2 cellular contexts compared by ENCODE assay signal in the genomic region with DNA sequence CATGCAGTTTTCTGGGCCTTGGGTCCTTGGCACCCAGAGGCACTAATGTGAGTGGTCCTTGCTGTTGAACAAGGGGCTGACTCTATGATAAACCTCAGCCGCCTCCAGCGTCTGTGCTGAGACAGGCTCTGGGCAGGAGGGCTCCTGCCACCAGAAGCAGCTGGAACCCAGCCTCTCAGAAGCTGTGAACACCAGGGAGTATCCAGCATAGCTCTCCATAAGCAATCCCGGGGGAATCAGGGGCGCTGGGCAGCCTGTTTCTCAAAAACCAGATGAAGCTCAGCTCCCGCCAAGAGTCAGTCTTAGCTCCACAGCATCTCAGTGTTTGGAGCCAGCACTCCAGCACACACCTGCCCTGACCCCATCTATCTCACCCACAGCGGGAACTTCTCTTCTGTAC.
TF ChIP-seq lines count a peak whose summit lies in the region.

No MANE protein-coding gene starts in this region.

TF ChIP-seq in GM23338, 12 proteins besides CTCF, POLR2A, EP300 and RAD21:
- TF ChIP-seq JUNB (IDR thresholded peaks at IDR 0.05; ENCODE audit: unreplicated experiment) (no peak), POLR2AphosphoS5 (IDR thresholded peaks at IDR 0.05; ENCODE audit: low read depth) (no peak), EZH2 (IDR thresholded peaks at IDR 0.05; ENCODE audit: low read depth, unreplicated experiment) (no peak), STAT1 (IDR thresholded peaks at IDR 0.05; ENCODE audit: unreplicated experiment) (no peak), ZNF114 (CRISPR knock-in tag; IDR thresholded peaks at IDR 0.05) (no peak)
- TF ChIP-seq, protein P1, sequence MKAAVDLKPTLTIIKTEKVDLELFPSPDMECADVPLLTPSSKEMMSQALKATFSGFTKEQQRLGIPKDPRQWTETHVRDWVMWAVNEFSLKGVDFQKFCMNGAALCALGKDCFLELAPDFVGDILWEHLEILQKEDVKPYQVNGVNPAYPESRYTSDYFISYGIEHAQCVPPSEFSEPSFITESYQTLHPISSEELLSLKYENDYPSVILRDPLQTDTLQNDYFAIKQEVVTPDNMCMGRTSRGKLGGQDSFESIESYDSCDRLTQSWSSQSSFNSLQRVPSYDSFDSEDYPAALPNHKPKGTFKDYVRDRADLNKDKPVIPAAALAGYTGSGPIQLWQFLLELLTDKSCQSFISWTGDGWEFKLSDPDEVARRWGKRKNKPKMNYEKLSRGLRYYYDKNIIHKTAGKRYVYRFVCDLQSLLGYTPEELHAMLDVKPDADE (IDR thresholded peaks at IDR 0.05) = no peak
- TF ChIP-seq, protein P2, sequence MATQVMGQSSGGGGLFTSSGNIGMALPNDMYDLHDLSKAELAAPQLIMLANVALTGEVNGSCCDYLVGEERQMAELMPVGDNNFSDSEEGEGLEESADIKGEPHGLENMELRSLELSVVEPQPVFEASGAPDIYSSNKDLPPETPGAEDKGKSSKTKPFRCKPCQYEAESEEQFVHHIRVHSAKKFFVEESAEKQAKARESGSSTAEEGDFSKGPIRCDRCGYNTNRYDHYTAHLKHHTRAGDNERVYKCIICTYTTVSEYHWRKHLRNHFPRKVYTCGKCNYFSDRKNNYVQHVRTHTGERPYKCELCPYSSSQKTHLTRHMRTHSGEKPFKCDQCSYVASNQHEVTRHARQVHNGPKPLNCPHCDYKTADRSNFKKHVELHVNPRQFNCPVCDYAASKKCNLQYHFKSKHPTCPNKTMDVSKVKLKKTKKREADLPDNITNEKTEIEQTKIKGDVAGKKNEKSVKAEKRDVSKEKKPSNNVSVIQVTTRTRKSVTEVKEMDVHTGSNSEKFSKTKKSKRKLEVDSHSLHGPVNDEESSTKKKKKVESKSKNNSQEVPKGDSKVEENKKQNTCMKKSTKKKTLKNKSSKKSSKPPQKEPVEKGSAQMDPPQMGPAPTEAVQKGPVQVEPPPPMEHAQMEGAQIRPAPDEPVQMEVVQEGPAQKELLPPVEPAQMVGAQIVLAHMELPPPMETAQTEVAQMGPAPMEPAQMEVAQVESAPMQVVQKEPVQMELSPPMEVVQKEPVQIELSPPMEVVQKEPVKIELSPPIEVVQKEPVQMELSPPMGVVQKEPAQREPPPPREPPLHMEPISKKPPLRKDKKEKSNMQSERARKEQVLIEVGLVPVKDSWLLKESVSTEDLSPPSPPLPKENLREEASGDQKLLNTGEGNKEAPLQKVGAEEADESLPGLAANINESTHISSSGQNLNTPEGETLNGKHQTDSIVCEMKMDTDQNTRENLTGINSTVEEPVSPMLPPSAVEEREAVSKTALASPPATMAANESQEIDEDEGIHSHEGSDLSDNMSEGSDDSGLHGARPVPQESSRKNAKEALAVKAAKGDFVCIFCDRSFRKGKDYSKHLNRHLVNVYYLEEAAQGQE (IDR thresholded peaks at IDR 0.05; ENCODE audit: unreplicated experiment) = no peak
- TF ChIP-seq, protein P3, sequence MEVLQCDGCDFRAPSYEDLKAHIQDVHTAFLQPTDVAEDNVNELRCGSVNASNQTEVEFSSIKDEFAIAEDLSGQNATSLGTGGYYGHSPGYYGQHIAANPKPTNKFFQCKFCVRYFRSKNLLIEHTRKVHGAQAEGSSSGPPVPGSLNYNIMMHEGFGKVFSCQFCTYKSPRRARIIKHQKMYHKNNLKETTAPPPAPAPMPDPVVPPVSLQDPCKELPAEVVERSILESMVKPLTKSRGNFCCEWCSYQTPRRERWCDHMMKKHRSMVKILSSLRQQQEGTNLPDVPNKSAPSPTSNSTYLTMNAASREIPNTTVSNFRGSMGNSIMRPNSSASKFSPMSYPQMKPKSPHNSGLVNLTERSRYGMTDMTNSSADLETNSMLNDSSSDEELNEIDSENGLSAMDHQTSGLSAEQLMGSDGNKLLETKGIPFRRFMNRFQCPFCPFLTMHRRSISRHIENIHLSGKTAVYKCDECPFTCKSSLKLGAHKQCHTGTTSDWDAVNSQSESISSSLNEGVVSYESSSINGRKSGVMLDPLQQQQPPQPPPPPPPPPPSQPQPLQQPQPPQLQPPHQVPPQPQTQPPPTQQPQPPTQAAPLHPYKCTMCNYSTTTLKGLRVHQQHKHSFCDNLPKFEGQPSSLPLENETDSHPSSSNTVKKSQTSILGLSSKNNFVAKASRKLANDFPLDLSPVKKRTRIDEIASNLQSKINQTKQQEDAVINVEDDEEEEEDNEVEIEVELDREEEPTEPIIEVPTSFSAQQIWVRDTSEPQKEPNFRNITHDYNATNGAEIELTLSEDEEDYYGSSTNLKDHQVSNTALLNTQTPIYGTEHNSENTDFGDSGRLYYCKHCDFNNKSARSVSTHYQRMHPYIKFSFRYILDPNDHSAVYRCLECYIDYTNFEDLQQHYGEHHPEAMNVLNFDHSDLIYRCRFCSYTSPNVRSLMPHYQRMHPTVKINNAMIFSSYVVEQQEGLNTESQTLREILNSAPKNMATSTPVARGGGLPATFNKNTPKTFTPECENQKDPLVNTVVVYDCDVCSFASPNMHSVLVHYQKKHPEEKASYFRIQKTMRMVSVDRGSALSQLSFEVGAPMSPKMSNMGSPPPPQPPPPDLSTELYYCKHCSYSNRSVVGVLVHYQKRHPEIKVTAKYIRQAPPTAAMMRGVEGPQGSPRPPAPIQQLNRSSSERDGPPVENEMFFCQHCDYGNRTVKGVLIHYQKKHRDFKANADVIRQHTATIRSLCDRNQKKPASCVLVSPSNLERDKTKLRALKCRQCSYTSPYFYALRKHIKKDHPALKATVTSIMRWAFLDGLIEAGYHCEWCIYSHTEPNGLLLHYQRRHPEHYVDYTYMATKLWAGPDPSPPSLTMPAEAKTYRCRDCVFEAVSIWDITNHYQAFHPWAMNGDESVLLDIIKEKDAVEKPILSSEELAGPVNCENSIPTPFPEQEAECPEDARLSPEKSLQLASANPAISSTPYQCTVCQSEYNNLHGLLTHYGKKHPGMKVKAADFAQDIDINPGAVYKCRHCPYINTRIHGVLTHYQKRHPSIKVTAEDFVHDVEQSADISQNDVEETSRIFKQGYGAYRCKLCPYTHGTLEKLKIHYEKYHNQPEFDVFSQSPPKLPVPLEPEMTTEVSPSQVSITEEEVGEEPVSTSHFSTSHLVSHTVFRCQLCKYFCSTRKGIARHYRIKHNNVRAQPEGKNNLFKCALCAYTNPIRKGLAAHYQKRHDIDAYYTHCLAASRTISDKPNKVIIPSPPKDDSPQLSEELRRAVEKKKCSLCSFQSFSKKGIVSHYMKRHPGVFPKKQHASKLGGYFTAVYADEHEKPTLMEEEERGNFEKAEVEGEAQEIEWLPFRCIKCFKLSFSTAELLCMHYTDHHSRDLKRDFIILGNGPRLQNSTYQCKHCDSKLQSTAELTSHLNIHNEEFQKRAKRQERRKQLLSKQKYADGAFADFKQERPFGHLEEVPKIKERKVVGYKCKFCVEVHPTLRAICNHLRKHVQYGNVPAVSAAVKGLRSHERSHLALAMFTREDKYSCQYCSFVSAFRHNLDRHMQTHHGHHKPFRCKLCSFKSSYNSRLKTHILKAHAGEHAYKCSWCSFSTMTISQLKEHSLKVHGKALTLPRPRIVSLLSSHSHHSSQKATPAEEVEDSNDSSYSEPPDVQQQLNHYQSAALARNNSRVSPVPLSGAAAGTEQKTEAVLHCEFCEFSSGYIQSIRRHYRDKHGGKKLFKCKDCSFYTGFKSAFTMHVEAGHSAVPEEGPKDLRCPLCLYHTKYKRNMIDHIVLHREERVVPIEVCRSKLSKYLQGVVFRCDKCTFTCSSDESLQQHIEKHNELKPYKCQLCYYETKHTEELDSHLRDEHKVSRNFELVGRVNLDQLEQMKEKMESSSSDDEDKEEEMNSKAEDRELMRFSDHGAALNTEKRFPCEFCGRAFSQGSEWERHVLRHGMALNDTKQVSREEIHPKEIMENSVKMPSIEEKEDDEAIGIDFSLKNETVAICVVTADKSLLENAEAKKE (CRISPR knock-in tag; IDR thresholded peaks at IDR 0.05) = no peak

TF ChIP-seq in H1, 55 proteins besides CTCF, POLR2A, EP300 and RAD21:
- TF ChIP-seq EZH2 (IDR thresholded peaks at IDR 0.05; ENCODE audit: low read depth, low read length, severe bottlenecking) = no peak
- TF ChIP-seq FOSL1 (IDR thresholded peaks at IDR 0.05; ENCODE audit: insufficient read depth, low read depth, low read length) = no peak
- TF ChIP-seq BCL11A (IDR thresholded peaks at IDR 0.05; ENCODE audit: low read depth in 2 of 2, low read length in 2 of 2) = no peak
- TF ChIP-seq SP2 (IDR thresholded peaks at IDR 0.05; ENCODE audit: low read length) = no peak
- TF ChIP-seq RXRA (IDR thresholded peaks at IDR 0.05; ENCODE audit: insufficient read depth, low read depth, low read length) = no peak
- no peak for TF ChIP-seq RNF2 (IDR thresholded peaks at IDR 0.05; ENCODE audit: borderline replicate concordance, low read depth, low read length, missing control alignments, poor library complexity, severe bottlenecking)
- no peak for TF ChIP-seq MAFK (IDR thresholded peaks at IDR 0.05; ENCODE audit: low read depth, low read length)
- TF ChIP-seq BACH1 (IDR thresholded peaks at IDR 0.05; ENCODE audit: low read length) = no peak
- TF ChIP-seq POU5F1 (IDR thresholded peaks at IDR 0.05; ENCODE audit: low read depth, low read length) = no peak
